ENCODE assay signal across 6 cellular contexts in genomic region chr17:75271955-75272847, GRCh38. TPM values are rescaled to one million over a fixed set of nuclear protein-coding genes. Genes with fewer than 3 reads are reported as not detected.
DNase-seq lines count a peak whose midpoint lies in the region; TF ChIP-seq lines count a peak whose summit lies in the region.

No MANE protein-coding gene starts in this region.

- no peaks in the 10 kb centered on the region for H3K9me3 Mint-ChIP-seq in activated naive CD8-positive, alpha-beta T cell (ENCODE audit: low read depth)

- peak overlapping the region; percentile 81 for H3K27ac Mint-ChIP-seq in activated naive CD8-positive, alpha-beta T cell

- H3K27me3 ChIP-seq in HL-60 (ENCODE audit: insufficient read depth, poor library complexity, severe bottlenecking) (no peaks in the 10 kb centered on the region), mesendoderm (ENCODE audit: insufficient read depth, low read length, poor library complexity) (no peaks in the 10 kb centered on the region)

- DNase-seq in HL-60 (ENCODE audit: low read depth in 1 of 2, low spot score in 1 of 2) (peak in 1 of 2 experiments; percentile 41), mesendoderm (no peak), A172 (ENCODE audit: low spot score) (no peak), dermis blood vessel endothelial cell (no peak), NCI-H1092 treated with DMSO at 0.1 percent for 48 hours (lab: John Stamatoyannopoulos, UW) (no peak)

- H3K36me3 Mint-ChIP-seq in activated naive CD8-positive, alpha-beta T cell: no peaks in the 10 kb centered on the region

- H3K4me1 ChIP-seq in mesendoderm (ENCODE audit: control insufficient read depth, low read depth, low read length): peaks cover 2% of the 10 kb centered on the region

- no peak overlapping the region for H2BK5ac ChIP-seq in mesendoderm (ENCODE audit: low read length)

- H3K27ac ChIP-seq in HL-60 (replicated peaks) (peak overlapping the region; percentile 98), mesendoderm (ENCODE audit: low read depth, low read length) (no peak overlapping the region)

- no peak for TF ChIP-seq CTCF in HL-60 (IDR thresholded peaks at IDR 0.05; ENCODE audit: insufficient read depth, low read length)

- no peaks in the 10 kb centered on the region for H3K79me2 ChIP-seq in mesendoderm (ENCODE audit: control insufficient read depth, insufficient read depth, low read length)

- peak overlapping the region; percentile 97 for H3K56ac ChIP-seq in mesendoderm (ENCODE audit: low read length)

- H3K4ac ChIP-seq in mesendoderm (ENCODE audit: low read depth, low read length): no peak overlapping the region

- peaks cover 31% of the 10 kb centered on the region for H3K4me1 Mint-ChIP-seq in activated naive CD8-positive, alpha-beta T cell (ENCODE audit: low read depth)

- no CpG with 5 or more reads among the region's 24 CpGs for WGBS in mesendoderm (ENCODE audit: extremely low coverage, insufficient coverage, low lambda C conversion rate)

- peak overlapping the region; percentile 97 for H3K4me2 ChIP-seq in mesendoderm (ENCODE audit: low read length)

- H3K18ac ChIP-seq in mesendoderm (ENCODE audit: low read length): no peak overlapping the region

- H3K9ac ChIP-seq in mesendoderm (ENCODE audit: low read length): peak overlapping the region; percentile 95

- H3K27me3 Mint-ChIP-seq in activated naive CD8-positive, alpha-beta T cell: no peaks in the 10 kb centered on the region

- H3K4me3 ChIP-seq in HL-60 (replicated peaks; ENCODE audit: insufficient read depth, low read length) (peak overlapping the region; percentile 70), mesendoderm (ENCODE audit: low read length) (no peak overlapping the region)

- no peaks in the 10 kb centered on the region for H3K79me1 ChIP-seq in mesendoderm (ENCODE audit: low read length)

- no peak overlapping the region for H2BK120ac ChIP-seq in mesendoderm (ENCODE audit: low read depth, low read length)

- H4K8ac ChIP-seq in mesendoderm (ENCODE audit: low read depth, low read length): no peak overlapping the region

- H2AK5ac ChIP-seq in mesendoderm (ENCODE audit: low read length): no peak overlapping the region

- peak overlapping the region; percentile 91 for H3K4me3 Mint-ChIP-seq in activated naive CD8-positive, alpha-beta T cell

- H2BK15ac ChIP-seq in mesendoderm (replicated peaks; ENCODE audit: low read depth): no peak overlapping the region

- H4K5ac ChIP-seq in mesendoderm (ENCODE audit: low read length): no peak overlapping the region

- no peak overlapping the region for H3K23ac ChIP-seq in mesendoderm (ENCODE audit: low read length)

- H3K36me3 ChIP-seq in mesendoderm (ENCODE audit: control insufficient read depth, insufficient read depth, low read length): peaks cover 2% of the 10 kb centered on the region

RNA-seq across cellular contexts. Expression of gene MIF4GD, which starts 1.2 kb away (rescaled TPM):
- 7.8 TPM for polyA plus RNA-seq in mesendoderm (2013, experiment 1 of 2)
- polyA plus RNA-seq in mesendoderm (2013, experiment 2 of 2): 8.2 TPM
- total RNA-seq in A172 (2014; rRNA removed; shearing (Covaris generic)): 34.2 and 43.5 TPM in 2 replicates
- 10.6 and 12.8 TPM in 2 replicates for total RNA-seq in dermis blood vessel endothelial cell

RNA-seq across cellular contexts. Expression of gene MRPS7, which starts 10.5 kb away (rescaled TPM):
- polyA plus RNA-seq in mesendoderm (2013, experiment 1 of 2): 78.5 TPM
- polyA plus RNA-seq in mesendoderm (2013, experiment 2 of 2): 78.0 TPM
- 100 and 101 TPM in 2 replicates for total RNA-seq in A172 (2014; rRNA removed; shearing (Covaris generic))
- 63.2 and 73.5 TPM in 2 replicates for total RNA-seq in dermis blood vessel endothelial cell

RNA-seq across cellular contexts. Expression of gene GGA3, which starts 10.8 kb away (rescaled TPM):
- 31.5 TPM for polyA plus RNA-seq in mesendoderm (2013, experiment 1 of 2)
- polyA plus RNA-seq in mesendoderm (2013, experiment 2 of 2): 31.1 TPM
- total RNA-seq in A172 (2014; rRNA removed; shearing (Covaris generic)): 12.9 and 15.1 TPM in 2 replicates
- total RNA-seq in dermis blood vessel endothelial cell: 11.9 and 26.4 TPM in 2 replicates

RNA-seq across cellular contexts. Expression of gene SLC25A19, which starts 17.0 kb away (rescaled TPM):
- 25.8 TPM for polyA plus RNA-seq in mesendoderm (2013, experiment 1 of 2)
- polyA plus RNA-seq in mesendoderm (2013, experiment 2 of 2): 28.6 TPM
- 13.6 and 22.6 TPM in 2 replicates for total RNA-seq in A172 (2014; rRNA removed; shearing (Covaris generic))
- 10.3 and 13.1 TPM in 2 replicates for total RNA-seq in dermis blood vessel endothelial cell
